Comparison of ENCODE assay signal across 1 cellular context in genomic region chr16:75648265-75649076, GRCh38.
A peak's percentile ranks its signal among the peaks of the same experiment; 100 is the strongest.
TF ChIP-seq lines count a peak whose summit lies in the region.

No MANE protein-coding gene starts in this region.

TF ChIP-seq in GM12878, 131 proteins besides CTCF, POLR2A, EP300 and RAD21:
- TF ChIP-seq MXI1 (IDR thresholded peaks at IDR 0.05; ENCODE audit: low read depth, low read length) (0 out of 2 replicates have a peak, but pooled peaks have one; percentile 7), MYC (IDR thresholded peaks at IDR 0.05; ENCODE audit: insufficient read depth, insufficient read length, insufficient replicate concordance, low read length, severe bottlenecking) (peak; percentile 47), GATAD2B (conservative IDR thresholded peaks at IDR 0.05; ENCODE audit: low read depth) (no peak; the same call in 1 of the 2 replicates), DPF2 (IDR thresholded peaks at IDR 0.05) (0 out of 2 replicates have a peak, but pooled peaks have one; percentile 2), IRF3 (IDR thresholded peaks at IDR 0.05) (no peak), CUX1 (IDR thresholded peaks at IDR 0.05; ENCODE audit: insufficient replicate concordance, low read depth, low read length) (no peak), RELB (IDR thresholded peaks at IDR 0.05; ENCODE audit: low read depth) (peak; percentile 32), IKZF1 (conservative IDR thresholded peaks at IDR 0.05) (peak; percentile 5; the same call in 1 of the 2 replicates), PKNOX1 (IDR thresholded peaks at IDR 0.05) (peak; percentile 35; the same call in 1 of the 2 replicates), POLR2AphosphoS5 (IDR thresholded peaks at IDR 0.05; ENCODE audit: low read length) (peak; percentile 51; the same call in 1 of the 2 replicates), YY1 (IDR thresholded peaks at IDR 0.05; ENCODE audit: low read depth, low read length) (peak; percentile 95), NRF1 (conservative IDR thresholded peaks at IDR 0.05; ENCODE audit: low read depth, low read length) (no peak), RELA (IDR thresholded peaks at IDR 0.05; ENCODE audit: borderline replicate concordance, partially characterized antibody) (no peak), REST (IDR thresholded peaks at IDR 0.05; ENCODE audit: low read depth, low read length) (peak; percentile 4; the same call in 1 of the 2 replicates), MEF2B (IDR thresholded peaks at IDR 0.05; ENCODE audit: partially characterized antibody, poor library complexity, severe bottlenecking) (no peak), FOXK2 (IDR thresholded peaks at IDR 0.05) (peak; percentile 93), E2F4 (IDR thresholded peaks at IDR 0.05; ENCODE audit: low read depth, low read length) (0 out of 2 replicates have a peak, but pooled peaks have one; percentile 7), TCF3 (IDR thresholded peaks at IDR 0.05; ENCODE audit: borderline replicate concordance, insufficient read depth, low read depth, low read length) (0 out of 2 replicates have a peak, but pooled peaks have one; percentile 20), EGR1 (IDR thresholded peaks at IDR 0.05; ENCODE audit: borderline replicate concordance in 1 of 2, low read depth in 2 of 2, low read length in 2 of 2) (0 out of 3 replicates have a peak, but pooled peaks of 1 of the 2 experiments have one; percentile 7), MLLT1 (IDR thresholded peaks at IDR 0.05) (0 out of 2 replicates have a peak, but pooled peaks have one; percentile 38), NBN (IDR thresholded peaks at IDR 0.05) (peak; percentile 69; the same call in 1 of the 2 replicates), WRNIP1 (IDR thresholded peaks at IDR 0.05; ENCODE audit: borderline replicate concordance, low read depth, low read length) (no peak), IRF4 (IDR thresholded peaks at IDR 0.05; ENCODE audit: low read depth, low read length) (no peak), CEBPB (IDR thresholded peaks at IDR 0.05; ENCODE audit: borderline replicate concordance in 1 of 2, low read depth in 2 of 2, low read length in 2 of 2) (no peak), HDGF (IDR thresholded peaks at IDR 0.05) (peak; percentile 78), CHD2 (IDR thresholded peaks at IDR 0.05; ENCODE audit: borderline replicate concordance, low read depth, low read length) (0 out of 2 replicates have a peak, but pooled peaks have one; percentile 11), RB1 (IDR thresholded peaks at IDR 0.05; ENCODE audit: borderline replicate concordance) (0 out of 2 replicates have a peak, but pooled peaks have one; percentile 8), ZBTB40 (IDR thresholded peaks at IDR 0.05; ENCODE audit: borderline replicate concordance) (peak; percentile 23; the same call in 1 of the 2 replicates), FOXM1 (IDR thresholded peaks at IDR 0.05; ENCODE audit: low read depth, low read length) (no peak)
